In the genomic region with DNA sequence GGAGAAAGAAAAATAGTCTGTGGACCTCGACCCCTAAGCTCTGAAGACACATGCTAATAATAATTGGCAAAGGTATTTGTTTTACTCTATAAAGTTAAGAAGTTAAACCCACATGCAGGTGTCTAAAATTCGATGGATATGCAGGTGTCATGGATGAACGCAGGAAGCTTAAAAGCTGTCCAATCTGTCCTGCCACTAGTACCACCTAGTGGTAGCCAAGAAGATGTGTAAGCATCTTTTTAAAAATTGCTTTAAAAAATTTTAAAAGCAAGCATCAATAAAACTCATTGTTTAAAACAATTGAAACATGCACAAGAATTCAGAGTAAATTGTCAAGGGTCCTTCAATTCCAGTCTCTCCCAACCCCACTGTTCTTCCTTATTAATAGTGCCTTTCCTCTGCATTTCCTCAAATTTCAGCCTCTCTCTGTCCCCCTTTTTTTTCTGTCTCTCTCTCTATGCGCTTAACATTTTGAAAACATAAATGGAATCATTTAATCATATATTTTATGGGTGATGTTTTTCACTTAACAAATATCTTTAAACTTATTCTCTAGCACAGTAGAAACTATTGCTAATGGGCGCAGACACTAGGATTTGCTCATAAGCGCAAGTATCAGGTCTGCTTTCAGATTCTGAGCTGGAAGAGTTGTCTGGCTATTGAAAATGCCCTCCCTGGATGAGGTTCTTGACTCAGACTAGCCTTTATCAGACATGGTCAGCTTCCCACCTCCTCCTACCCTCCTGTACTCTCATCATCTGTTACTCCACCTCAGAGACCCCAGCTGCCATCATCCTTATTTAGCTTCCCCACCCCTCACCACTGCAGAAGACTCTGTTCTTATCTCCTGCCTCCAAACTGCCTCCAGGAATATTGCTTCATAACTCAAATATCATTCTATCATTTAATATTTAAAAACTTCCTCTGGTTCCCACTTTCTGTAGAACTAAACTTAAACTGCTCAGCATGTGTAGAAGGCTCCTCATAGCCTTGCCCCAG, we compare ENCODE assay signal across 1 cellular context.
A peak's percentile ranks its signal among the peaks of the same experiment; 100 is the strongest.
TF ChIP-seq lines count a peak whose summit lies in the region.

No MANE protein-coding gene starts in this region.

TF ChIP-seq in K562, 482 proteins besides CTCF, POLR2A, EP300 and RAD21 (continued from another document):
- TF ChIP-seq, protein P1, sequence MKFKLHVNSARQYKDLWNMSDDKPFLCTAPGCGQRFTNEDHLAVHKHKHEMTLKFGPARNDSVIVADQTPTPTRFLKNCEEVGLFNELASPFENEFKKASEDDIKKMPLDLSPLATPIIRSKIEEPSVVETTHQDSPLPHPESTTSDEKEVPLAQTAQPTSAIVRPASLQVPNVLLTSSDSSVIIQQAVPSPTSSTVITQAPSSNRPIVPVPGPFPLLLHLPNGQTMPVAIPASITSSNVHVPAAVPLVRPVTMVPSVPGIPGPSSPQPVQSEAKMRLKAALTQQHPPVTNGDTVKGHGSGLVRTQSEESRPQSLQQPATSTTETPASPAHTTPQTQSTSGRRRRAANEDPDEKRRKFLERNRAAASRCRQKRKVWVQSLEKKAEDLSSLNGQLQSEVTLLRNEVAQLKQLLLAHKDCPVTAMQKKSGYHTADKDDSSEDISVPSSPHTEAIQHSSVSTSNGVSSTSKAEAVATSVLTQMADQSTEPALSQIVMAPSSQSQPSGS (CRISPR knock-in tag; IDR thresholded peaks at IDR 0.05) = no peak
- TF ChIP-seq ILK (tag; IDR thresholded peaks at IDR 0.05; ENCODE audit: borderline replicate concordance, low read depth) = no peak
- TF ChIP-seq YY1 (IDR thresholded peaks at IDR 0.05; ENCODE audit: borderline replicate concordance in 1 of 3, control insufficient read depth in 1 of 3, extremely low read depth in 1 of 3, insufficient read depth in 3 of 3, insufficient read length in 1 of 3, insufficient replicate concordance in 2 of 3, low read depth in 1 of 3, low read length in 2 of 3) = no peak
- TF ChIP-seq PHTF2 (CRISPR knock-in tag; IDR thresholded peaks at IDR 0.05) = no peak
- no peak for TF ChIP-seq ARID2 (IDR thresholded peaks at IDR 0.05)
- TF ChIP-seq KLF16 (IDR thresholded peaks at IDR 0.05) = peak; percentile 57; the same call in 1 of the 2 replicates
- no peak for TF ChIP-seq MXI1 (IDR thresholded peaks at IDR 0.05; ENCODE audit: low read depth, low read length)
- peak; percentile 52; the same call in 1 of the 2 replicates for TF ChIP-seq STAT5A (IDR thresholded peaks at IDR 0.05; ENCODE audit: borderline replicate concordance, low read length)
- TF ChIP-seq STAT5B (CRISPR knock-in tag; IDR thresholded peaks at IDR 0.05) = no peak
- peak; percentile 82 for TF ChIP-seq TAL1 (IDR thresholded peaks at IDR 0.05)
- peak; percentile 88 for TF ChIP-seq POLR2AphosphoS5 (IDR thresholded peaks at IDR 0.05; ENCODE audit: control insufficient read depth, insufficient read depth, low read depth, low read length)
- peak; percentile 10 for TF ChIP-seq TAF9B (IDR thresholded peaks at IDR 0.05; ENCODE audit: partially characterized antibody)
- TF ChIP-seq ZNF589 (CRISPR knock-in tag; IDR thresholded peaks at IDR 0.05; ENCODE audit: low read depth) = no peak
- TF ChIP-seq TAF1 (IDR thresholded peaks at IDR 0.05; ENCODE audit: control insufficient read depth, extremely low read depth, insufficient read depth, low read length, severe bottlenecking) = peak; percentile 28
- TF ChIP-seq TAF7 (tag; IDR thresholded peaks at IDR 0.05) = no peak
TF ChIP-seq in K562: peak in this region for 35.
